1 cellular context compared by ENCODE assay signal in the genomic region with DNA sequence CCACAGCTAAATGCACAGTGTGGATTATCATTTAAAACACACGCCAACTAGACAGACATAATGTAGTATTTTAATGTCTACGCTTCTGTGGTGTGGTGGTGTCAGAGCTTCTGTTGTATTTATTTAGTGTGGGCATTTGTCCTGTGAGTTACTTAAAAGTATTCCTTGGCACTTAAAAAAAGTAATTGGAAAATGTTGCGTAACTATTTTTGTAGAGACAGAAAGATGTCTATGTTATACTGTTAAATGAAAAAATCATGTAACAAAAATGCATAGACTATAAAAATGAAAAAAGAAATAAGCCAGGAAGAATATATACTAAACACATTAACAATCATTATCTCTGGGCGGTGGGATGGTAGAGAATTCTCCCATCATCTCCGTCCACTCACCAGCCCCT.
TF ChIP-seq lines count a peak whose summit lies in the region.

No MANE protein-coding gene starts in this region.

TF ChIP-seq in K562, 482 proteins besides CTCF, POLR2A, EP300 and RAD21:
- TF ChIP-seq CEBPG (CRISPR knock-in tag; IDR thresholded peaks at IDR 0.05) (no peak), CEBPG (tag; conservative IDR thresholded peaks at IDR 0.05 in 1 of 2, IDR thresholded peaks at IDR 0.05 in 1 of 2) (peak; percentile 73 to 96), CEBPB (tag; IDR thresholded peaks at IDR 0.05) (peak; percentile 89), GTF2B (IDR thresholded peaks at IDR 0.05; ENCODE audit: extremely low read depth, insufficient read length) (no peak), ZNF23 (CRISPR knock-in tag; IDR thresholded peaks at IDR 0.05) (no peak)
